11 cellular contexts compared by ENCODE assay signal in the genomic region with DNA sequence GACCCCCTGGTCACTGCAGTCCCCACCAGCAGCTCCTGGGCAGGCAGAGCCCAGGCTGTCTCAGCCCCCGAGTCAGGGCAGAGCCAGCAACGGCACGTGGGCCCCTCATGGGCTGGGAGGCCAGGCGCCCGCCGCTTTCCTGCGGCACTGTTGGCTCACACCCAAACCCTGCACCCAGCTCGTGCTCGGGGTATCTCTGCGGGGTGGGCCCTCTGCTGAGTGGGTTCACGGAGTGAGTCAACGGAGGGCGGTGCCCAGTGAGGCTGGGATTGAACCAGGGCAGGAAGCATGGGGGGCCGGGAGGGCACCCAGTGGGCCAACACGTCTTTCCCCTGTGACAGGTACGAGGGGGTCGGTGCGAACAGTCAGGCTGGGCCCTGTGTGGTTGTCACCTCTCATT. TPM values are rescaled to one million over a fixed set of nuclear protein-coding genes. Genes with fewer than 3 reads are reported as not detected.
A peak's percentile ranks its signal among the peaks of the same experiment; 100 is the strongest.
DNase-seq lines count a peak whose midpoint lies in the region; ATAC-seq and TF ChIP-seq lines count a peak whose summit lies in the region.
"Had no signal": no experiment of that assay in that cellular context is flagged by ENCODE, and none has a peak within 500 bp of the region (broad histone marks: within the 10 kb centered on the region; RNA-seq: fewer than 3 reads in every experiment).

No MANE protein-coding gene starts in this region.

- peaks cover 3% of the 10 kb centered on the region for H3K4me1 Mint-ChIP-seq in glutamatergic neuron (ENCODE audit: low read depth, unreplicated experiment)

- no peak overlapping the region for H3K4me3 Mint-ChIP-seq in glutamatergic neuron (ENCODE audit: unreplicated experiment)

- H3K27me3 Mint-ChIP-seq in glutamatergic neuron (ENCODE audit: unreplicated experiment): peaks cover 11% of the 10 kb centered on the region
- H3K27me3 Mint-ChIP-seq: naive B cell had no signal

- no peak overlapping the region for H3K27ac Mint-ChIP-seq in glutamatergic neuron (ENCODE audit: unreplicated experiment)

- TF ChIP-seq CTCF in glutamatergic neuron (IDR thresholded peaks at IDR 0.05; ENCODE audit: partially characterized antibody, unreplicated experiment): no peak

- ATAC-seq in GM21360 (IDR thresholded peaks at IDR 0.05; ENCODE audit: unreplicated experiment): no peak

- DNase-seq in CD1c-positive myeloid dendritic cell (ENCODE audit: extremely low spot score) (peak; percentile 57), glutamatergic neuron (peak; percentile 11), kidney tubule cell (ENCODE audit: low spot score) (no peak), NCI-H146 treated with DMSO at 0.1 percent for 48 hours (lab: John Stamatoyannopoulos, UW; ENCODE audit: unreplicated experiment) (no peak), hepatic stellate cell (ENCODE audit: low spot score) (no peak)
- DNase-seq in activated CD8-positive, alpha-beta memory T cell treated with anti-CD3 and anti-CD28 coated beads for 24 hours: peak; percentile 93
- peak; percentile 75 for DNase-seq in stimulated activated CD8-positive, alpha-beta memory T cell treated with anti-CD3 and anti-CD28 coated beads, Interleukin-12 subunit alpha, Interleukin-12 subunit beta, amount 100 ng/mL, for 1 hour (ENCODE audit: low read depth)
- DNase-seq: naive B cell, NCI-H1417 had no signal

- H3K36me3 Mint-ChIP-seq in glutamatergic neuron (ENCODE audit: unreplicated experiment): no peaks in the 10 kb centered on the region
- H3K36me3 Mint-ChIP-seq: naive B cell had no signal

- peaks cover 10% of the 10 kb centered on the region for H3K9me3 Mint-ChIP-seq in glutamatergic neuron (ENCODE audit: unreplicated experiment)
- H3K9me3 Mint-ChIP-seq: naive B cell had no signal

RNA-seq across cellular contexts. Expression of a gene that starts 28.9 kb away (rescaled TPM):
- 61.1 TPM for total RNA-seq in glutamatergic neuron (ENCODE audit: unreplicated experiment)

RNA-seq across cellular contexts. Expression of a gene that starts 49.2 kb away (rescaled TPM):
- total RNA-seq in glutamatergic neuron (ENCODE audit: unreplicated experiment): 70.2 TPM

RNA-seq across cellular contexts. Expression of a gene that starts 49.7 kb away (rescaled TPM):
- total RNA-seq in glutamatergic neuron (ENCODE audit: unreplicated experiment): 18.4 TPM

RNA-seq across cellular contexts. Expression of a gene that starts 57.4 kb away (rescaled TPM):
- 1.3 TPM for total RNA-seq in glutamatergic neuron (ENCODE audit: unreplicated experiment)
- total RNA-seq: thyroid gland had no signal

Comparison
In these comparisons a context has a peak if more than half of its experiments do, and no peak if none do; other contexts are left out.
1. DNase-seq: peak in CD1c-positive myeloid dendritic cell (single experiment), activated CD8-positive, alpha-beta memory T cell treated with anti-CD3 and anti-CD28 coated beads for 24 hours (single experiment), glutamatergic neuron (single experiment) and stimulated activated CD8-positive, alpha-beta memory T cell treated with anti-CD3 and anti-CD28 coated beads, Interleukin-12 subunit alpha, Interleukin-12 subunit beta, amount 100 ng/mL, for 1 hour (single experiment); none in kidney tubule cell (single experiment), NCI-H146 treated with DMSO at 0.1 percent for 48 hours (single experiment) and hepatic stellate cell (single experiment).